In the genomic region with DNA sequence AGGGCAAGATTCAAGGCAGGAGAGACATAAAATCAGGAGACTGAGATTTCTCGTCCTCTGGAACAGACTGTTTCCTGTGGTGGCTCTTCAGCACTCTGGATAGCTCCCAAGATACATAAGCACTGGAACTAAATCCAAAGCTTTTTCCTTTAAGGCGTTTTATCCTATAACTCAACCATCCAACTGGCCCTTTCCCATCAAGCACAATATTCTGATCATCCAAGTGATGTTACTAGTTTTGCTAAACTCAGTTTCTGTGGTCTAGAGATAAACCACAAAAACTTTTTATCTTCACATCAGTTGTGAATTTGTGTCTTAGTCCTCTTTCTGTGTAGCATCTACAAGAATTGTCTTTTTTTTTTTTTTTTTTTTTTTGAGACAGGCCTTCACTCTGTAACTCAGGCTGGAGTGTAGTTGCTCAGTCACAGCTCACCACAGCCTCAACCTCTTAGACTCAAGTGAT, we compare ENCODE assay signal across 1 cellular context.
A peak's percentile ranks its signal among the peaks of the same experiment; 100 is the strongest.
TF ChIP-seq lines count a peak whose summit lies in the region.

No MANE protein-coding gene starts in this region.

TF ChIP-seq in A549, 52 proteins besides CTCF, POLR2A, EP300 and RAD21 (continued from another document):
- TF ChIP-seq, protein P1, sequence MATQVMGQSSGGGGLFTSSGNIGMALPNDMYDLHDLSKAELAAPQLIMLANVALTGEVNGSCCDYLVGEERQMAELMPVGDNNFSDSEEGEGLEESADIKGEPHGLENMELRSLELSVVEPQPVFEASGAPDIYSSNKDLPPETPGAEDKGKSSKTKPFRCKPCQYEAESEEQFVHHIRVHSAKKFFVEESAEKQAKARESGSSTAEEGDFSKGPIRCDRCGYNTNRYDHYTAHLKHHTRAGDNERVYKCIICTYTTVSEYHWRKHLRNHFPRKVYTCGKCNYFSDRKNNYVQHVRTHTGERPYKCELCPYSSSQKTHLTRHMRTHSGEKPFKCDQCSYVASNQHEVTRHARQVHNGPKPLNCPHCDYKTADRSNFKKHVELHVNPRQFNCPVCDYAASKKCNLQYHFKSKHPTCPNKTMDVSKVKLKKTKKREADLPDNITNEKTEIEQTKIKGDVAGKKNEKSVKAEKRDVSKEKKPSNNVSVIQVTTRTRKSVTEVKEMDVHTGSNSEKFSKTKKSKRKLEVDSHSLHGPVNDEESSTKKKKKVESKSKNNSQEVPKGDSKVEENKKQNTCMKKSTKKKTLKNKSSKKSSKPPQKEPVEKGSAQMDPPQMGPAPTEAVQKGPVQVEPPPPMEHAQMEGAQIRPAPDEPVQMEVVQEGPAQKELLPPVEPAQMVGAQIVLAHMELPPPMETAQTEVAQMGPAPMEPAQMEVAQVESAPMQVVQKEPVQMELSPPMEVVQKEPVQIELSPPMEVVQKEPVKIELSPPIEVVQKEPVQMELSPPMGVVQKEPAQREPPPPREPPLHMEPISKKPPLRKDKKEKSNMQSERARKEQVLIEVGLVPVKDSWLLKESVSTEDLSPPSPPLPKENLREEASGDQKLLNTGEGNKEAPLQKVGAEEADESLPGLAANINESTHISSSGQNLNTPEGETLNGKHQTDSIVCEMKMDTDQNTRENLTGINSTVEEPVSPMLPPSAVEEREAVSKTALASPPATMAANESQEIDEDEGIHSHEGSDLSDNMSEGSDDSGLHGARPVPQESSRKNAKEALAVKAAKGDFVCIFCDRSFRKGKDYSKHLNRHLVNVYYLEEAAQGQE (IDR thresholded peaks at IDR 0.05), result peak; percentile 92
- no peak for TF ChIP-seq JUNB (IDR thresholded peaks at IDR 0.05)
